ENCODE assay signal across 17 cellular contexts in the genomic region with DNA sequence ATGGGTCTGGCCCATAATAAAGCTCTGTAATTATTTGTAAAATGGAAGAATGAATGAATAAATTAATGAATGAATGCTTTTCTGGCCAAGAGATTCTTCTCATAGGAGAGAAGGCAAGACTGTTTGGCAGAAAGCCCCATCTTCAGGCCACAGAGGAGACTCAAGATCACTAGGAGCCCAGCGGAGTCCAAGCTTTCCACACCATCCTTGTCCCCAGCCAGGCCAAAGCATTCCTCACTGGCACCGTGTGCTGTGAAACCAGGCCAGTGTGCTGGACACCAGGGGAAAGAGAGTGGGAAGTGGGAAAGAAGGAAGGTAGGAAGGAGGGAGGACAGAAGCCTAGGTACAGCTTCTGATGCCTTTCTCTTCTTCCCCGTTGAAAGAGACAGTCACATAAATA.
DNase-seq lines count a peak whose midpoint lies in the region; ATAC-seq, FAIRE-seq and TF ChIP-seq lines count a peak whose summit lies in the region.
"Had no signal": no experiment of that assay in that cellular context is flagged by ENCODE, and none has a peak within 500 bp of the region (broad histone marks: within the 10 kb centered on the region; RNA-seq: fewer than 3 reads in every experiment).

No MANE protein-coding gene starts in this region.

- H3K4me3 ChIP-seq in HepG2 (replicated peaks in 1 of 3; ENCODE audit: insufficient read depth in 1 of 3, low read depth in 2 of 3, low read length in 3 of 3) (no peak overlapping the region), right lobe of liver (no peak overlapping the region), hepatocyte (no peak overlapping the region), gastrocnemius medialis (no peak overlapping the region)
- H3K4me3 ChIP-seq: BLaER1, HAP-1 had no signal

- H4K20me1 ChIP-seq in HepG2 (ENCODE audit: insufficient read depth, low read length) (no peaks in the 10 kb centered on the region), hepatocyte (ENCODE audit: insufficient read depth, poor library complexity, severe bottlenecking) (no peaks in the 10 kb centered on the region)
- H4K20me1 ChIP-seq: BLaER1 had no signal

- no peak for TF ChIP-seq CTCF in HepG2 (CRISPR knock-in tag; IDR thresholded peaks at IDR 0.05)
- TF ChIP-seq CTCF in right lobe of liver (IDR thresholded peaks at IDR 0.05): no peak
- no peak for TF ChIP-seq CTCF in hepatocyte (IDR thresholded peaks at IDR 0.05; ENCODE audit: poor library complexity)
- TF ChIP-seq CTCF in gastrocnemius medialis (IDR thresholded peaks at IDR 0.05 in 4 of 5, conservative IDR thresholded peaks at IDR 0.05 in 1 of 5): no peak

- H3K4me1 ChIP-seq in HepG2 (ENCODE audit: insufficient read depth, low read length) (peaks cover 60% of the 10 kb centered on the region), right lobe of liver (peaks cover 0 to 15% (median 7%) of the 10 kb centered on the region in 4 donors), hepatocyte (ENCODE audit: insufficient read depth) (peaks cover 43% of the 10 kb centered on the region), gastrocnemius medialis (peaks cover 97% of the 10 kb centered on the region in 2 donors)
- H3K4me1 ChIP-seq: HAP-1 had no signal

- no peak for TF ChIP-seq RAD21 in HepG2 (CRISPR knock-in tag; IDR thresholded peaks at IDR 0.05)

- CTCF ChIA-PET in HepG2 (lab: Yijun Ruan, JAX; ENCODE audit: low intra/inter-chr PET ratio, low total read pairs): no interaction called here
- CTCF ChIA-PET in HEK293T (lab: Yijun Ruan, JAX): no interaction called here

- H3K79me2 ChIP-seq in HepG2 (ENCODE audit: insufficient read depth, low read length) (no peaks in the 10 kb centered on the region), hepatocyte (peaks cover 3% of the 10 kb centered on the region)

- intact Hi-C loops in HepG2 (cut with micrococcal nuclease; ENCODE audit: unreplicated experiment): no loop called here
- intact Hi-C loops in right lobe of liver (cut with DNase I): no loop called here
- intact Hi-C loops in gastrocnemius medialis (cut with DNase I; ENCODE audit: low total_unique reads): no loop called here

- H3K9me3 ChIP-seq in HepG2 (ENCODE audit: low read length): no peaks in the 10 kb centered on the region
- no peaks in the 10 kb centered on the region for H3K9me3 ChIP-seq in right lobe of liver
- H3K9me3 ChIP-seq in hepatocyte (ENCODE audit: low read depth): no peaks in the 10 kb centered on the region
- H3K9me3 ChIP-seq in gastrocnemius medialis: no peaks in the 10 kb centered on the region
- H3K9me3 ChIP-seq: BLaER1, HAP-1 had no signal

- TF ChIP-seq POLR2A in HepG2 (IDR thresholded peaks at IDR 0.05; ENCODE audit: insufficient read depth in 1 of 2, low read depth in 2 of 2, low read length in 2 of 2) (no peak), right lobe of liver (IDR thresholded peaks at IDR 0.05) (no peak), gastrocnemius medialis (IDR thresholded peaks at IDR 0.05) (no peak)

- in situ Hi-C loops in HepG2 (cut with HindIII; ENCODE audit: extremely low pct_ligation_motif_present, low pct_unique_long_range_greater_than_20kb): no loop called here
- in situ Hi-C loops in gastrocnemius medialis (cut with MboI; ENCODE audit: low sequenced_read_pairs in 4 of 4): no loop called here

- no peaks in the 10 kb centered on the region for H3K36me3 ChIP-seq in HepG2 (replicated peaks in 1 of 2; ENCODE audit: control insufficient read depth in 1 of 2, insufficient read depth in 2 of 2, low read length in 2 of 2)
- no peaks in the 10 kb centered on the region for H3K36me3 ChIP-seq in right lobe of liver
- no peaks in the 10 kb centered on the region for H3K36me3 ChIP-seq in hepatocyte (replicated peaks; ENCODE audit: insufficient read depth, low read depth)
- no peaks in the 10 kb centered on the region for H3K36me3 ChIP-seq in gastrocnemius medialis
- H3K36me3 ChIP-seq: BLaER1, HAP-1 had no signal

- BruUV-seq in HepG2 (replicated peaks; lab: Mats Ljungman, UMichigan): no TSS peak

- WGBS in HepG2 (ENCODE audit: low lambda C conversion rate): 85% methylated on average over 3 of the region's 3 CpGs
- WGBS in right lobe of liver (ENCODE audit: insufficient coverage, low coverage, low lambda C conversion rate, missing lambda C conversion rate): 90% methylated on average over 2 of the region's 3 CpGs
- 89% methylated on average over 3 of the region's 3 CpGs for WGBS in hepatocyte (ENCODE audit: low lambda C conversion rate, missing lambda C conversion rate)

- H3K4me2 ChIP-seq in HepG2 (ENCODE audit: low read depth, low read length) (no peak overlapping the region), hepatocyte (no peak overlapping the region)
- H3K4me2 ChIP-seq: BLaER1 had no signal

- ATAC-seq in HepG2: no peak
- ATAC-seq in right lobe of liver: no peak
- peak in 1 of 2 donors; percentile 9 for ATAC-seq in gastrocnemius medialis
- ATAC-seq in HG03521 (IDR thresholded peaks at IDR 0.05; ENCODE audit: unreplicated experiment): no peak
- ATAC-seq: CD8-positive, alpha-beta T cell had no signal

- DNase-seq in HepG2 (ENCODE audit: low spot score): no peak
- DNase-seq in right lobe of liver: no peak
- DNase-seq in hepatocyte (ENCODE audit: low spot score): no peak
- peak in 1 of 2 donors; percentile 65 for DNase-seq in gastrocnemius medialis
- no peak for DNase-seq in HEK293T (ENCODE audit: extremely low spot score)
- DNase-seq in NCI-H82 treated with DMSO at 0.1 percent for 48 hours (lab: John Stamatoyannopoulos, UW; ENCODE audit: unreplicated experiment): no peak
- DNase-seq: CD8-positive, alpha-beta T cell; DMS79; NCI-H1092 treated with DMSO at 0.1 percent for 48 hours; NCI-H524 treated with DMSO at 0.1 percent for 48 hours; SHP77 had no signal

- H2AFZ ChIP-seq in HepG2 (ENCODE audit: low read length) (peak overlapping the region; percentile 74), hepatocyte (no peak overlapping the region)

- no peaks in the 10 kb centered on the region for H3K27me3 ChIP-seq in HepG2 (ENCODE audit: control insufficient read depth in 1 of 2, insufficient read depth in 2 of 2, low read length in 2 of 2)
- no peaks in the 10 kb centered on the region for H3K27me3 ChIP-seq in right lobe of liver
- H3K27me3 ChIP-seq in hepatocyte: no peaks in the 10 kb centered on the region
- H3K27me3 ChIP-seq in gastrocnemius medialis: no peaks in the 10 kb centered on the region
- H3K27me3 ChIP-seq: BLaER1 had no signal

- H3K9me2 ChIP-seq in hepatocyte (replicated peaks; ENCODE audit: insufficient read depth): no peaks in the 10 kb centered on the region

- TF ChIP-seq EP300 in HepG2 (IDR thresholded peaks at IDR 0.05; ENCODE audit: low read depth in 2 of 2, low read length in 2 of 2): no peak
- TF ChIP-seq EP300 in HepG2 (CRISPR knock-in tag; IDR thresholded peaks at IDR 0.05; ENCODE audit: borderline replicate concordance): no peak

- POLR2A ChIA-PET in HepG2 (lab: Yijun Ruan, JAX): interaction anchor here (0.8 to 2.3 kb wide), 5 partner anchors 8 to 45 kb away, joined by 3 to 11 read pairs (median 8); no protein-coding TSS in a partner anchor
- POLR2A ChIA-PET in HEK293T (lab: Yijun Ruan, JAX): no interaction called here

- H3K27ac ChIP-seq in HepG2 (ENCODE audit: extremely low read length, insufficient read depth, low read length): peak overlapping the region; percentile 81
- H3K27ac ChIP-seq in right lobe of liver: no peak overlapping the region
- peak overlapping the region; percentile 78 for H3K27ac ChIP-seq in hepatocyte
- H3K27ac ChIP-seq in gastrocnemius medialis: peak overlapping the region in 3 of 4 donors; percentile 83 to 89 (median 86)
- H3K27ac ChIP-seq: BLaER1 had no signal

- no peak overlapping the region; the same call in 1 of the 2 replicates for H3K9ac ChIP-seq in HepG2 (ENCODE audit: insufficient read depth, low read depth, low read length)
- H3K9ac ChIP-seq: BLaER1 had no signal

- no peak for FAIRE-seq in HepG2 (lab: Jason Lieb, UNC)
- FAIRE-seq: A204.1, D721Med, RCC 7860 had no signal

TF ChIP-seq in HepG2, 621 proteins besides CTCF, POLR2A, EP300 and RAD21 (continues in another document):
- TF ChIP-seq ZMYM3 (CRISPR knock-in tag; IDR thresholded peaks at IDR 0.05) (no peak), THYN1 (CRISPR knock-in tag; IDR thresholded peaks at IDR 0.05; ENCODE audit: borderline replicate concordance, low read depth) (no peak), ZNF230 (CRISPR knock-in tag; IDR thresholded peaks at IDR 0.05) (no peak), ZNF263 (CRISPR knock-in tag; IDR thresholded peaks at IDR 0.05) (no peak), ZNF558 (CRISPR knock-in tag; IDR thresholded peaks at IDR 0.05; ENCODE audit: borderline replicate concordance) (no peak), FOXK1 (CRISPR knock-in tag; IDR thresholded peaks at IDR 0.05; ENCODE audit: borderline replicate concordance, low read depth) (no peak), ZNF333 (CRISPR knock-in tag; IDR thresholded peaks at IDR 0.05; ENCODE audit: borderline replicate concordance) (no peak)

TF ChIP-seq in HEK293T, 16 proteins besides CTCF, POLR2A, EP300 and RAD21:
- no peak for TF ChIP-seq SUZ12 (IDR thresholded peaks at IDR 0.05)
- no peak for TF ChIP-seq ARNT (IDR thresholded peaks at IDR 0.05)
- TF ChIP-seq LEF1 (IDR thresholded peaks at IDR 0.05; ENCODE audit: borderline replicate concordance): no peak
- TF ChIP-seq TARDBP (IDR thresholded peaks at IDR 0.05): no peak
- TF ChIP-seq NFRKB (IDR thresholded peaks at IDR 0.05): no peak
- no peak for TF ChIP-seq FOXM1 (IDR thresholded peaks at IDR 0.05; ENCODE audit: borderline replicate concordance)
- no peak for TF ChIP-seq ZNF384 (IDR thresholded peaks at IDR 0.05)
- no peak for TF ChIP-seq SP1 (IDR thresholded peaks at IDR 0.05)
- no peak for TF ChIP-seq L3MBTL2 (conservative IDR thresholded peaks at IDR 0.05)
- TF ChIP-seq CTBP1 (IDR thresholded peaks at IDR 0.05; ENCODE audit: borderline replicate concordance): no peak
- TF ChIP-seq FOXA1 (IDR thresholded peaks at IDR 0.05): no peak
- no peak for TF ChIP-seq ELF4 (IDR thresholded peaks at IDR 0.05)
- TF ChIP-seq FOXK2 (IDR thresholded peaks at IDR 0.05): no peak

Comparison
In these comparisons a context has a peak if more than half of its experiments do, and no peak if none do; other contexts are left out.
1. H3K27ac ChIP-seq: peak in HepG2 (single experiment), hepatocyte (single experiment) and gastrocnemius medialis (3 of 4); none in right lobe of liver (0 of 3).